ENCODE assay signal across 1 cellular context in the genomic region with DNA sequence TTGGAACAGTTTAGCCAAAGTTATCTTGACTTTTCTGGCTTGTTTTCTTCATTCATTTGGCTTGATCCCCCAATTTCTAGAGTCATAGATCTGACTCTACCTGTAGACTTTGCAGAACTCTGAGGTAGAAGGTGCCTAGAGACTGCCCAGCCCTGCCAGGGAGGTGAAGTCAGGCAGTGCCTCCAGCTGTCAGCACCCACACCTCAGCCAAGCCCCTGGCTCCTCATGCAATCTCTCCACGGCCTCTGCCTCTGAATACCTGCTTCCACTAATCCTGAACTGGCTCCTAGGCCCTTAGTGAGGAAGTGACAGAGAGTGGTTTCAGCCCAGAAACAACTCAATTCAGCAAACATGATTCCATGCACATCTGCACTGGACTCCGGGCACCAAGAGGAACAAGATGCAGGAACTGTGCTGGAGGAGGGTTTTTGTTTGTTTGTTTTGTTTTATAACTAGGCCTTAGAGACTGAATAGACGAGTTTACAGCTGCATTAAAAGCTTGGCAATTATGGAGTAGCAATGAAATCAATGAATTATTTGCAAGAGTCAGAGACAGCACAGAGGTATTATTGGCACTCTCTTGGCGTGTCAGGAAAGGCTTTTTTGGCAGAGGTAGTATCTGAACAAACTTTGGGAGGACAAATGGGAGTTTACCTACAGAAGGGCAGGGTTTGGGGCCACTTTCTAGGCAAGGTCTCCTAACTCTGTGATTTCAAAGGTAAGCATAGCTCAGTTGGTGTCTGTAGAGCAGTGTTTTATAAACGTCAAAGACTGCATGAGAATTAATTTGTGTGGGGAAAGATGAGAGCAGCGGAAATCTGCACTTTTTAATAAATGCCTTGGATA.
TF ChIP-seq lines count a peak whose summit lies in the region.

No MANE protein-coding gene starts in this region.

TF ChIP-seq in HepG2, 621 proteins besides CTCF, POLR2A, EP300 and RAD21 (continued from another document):
- TF ChIP-seq STAT6 (CRISPR knock-in tag; IDR thresholded peaks at IDR 0.05; ENCODE audit: borderline replicate concordance) (no peak), ZNF776 (CRISPR knock-in tag; IDR thresholded peaks at IDR 0.05) (no peak)
